In the genomic region with DNA sequence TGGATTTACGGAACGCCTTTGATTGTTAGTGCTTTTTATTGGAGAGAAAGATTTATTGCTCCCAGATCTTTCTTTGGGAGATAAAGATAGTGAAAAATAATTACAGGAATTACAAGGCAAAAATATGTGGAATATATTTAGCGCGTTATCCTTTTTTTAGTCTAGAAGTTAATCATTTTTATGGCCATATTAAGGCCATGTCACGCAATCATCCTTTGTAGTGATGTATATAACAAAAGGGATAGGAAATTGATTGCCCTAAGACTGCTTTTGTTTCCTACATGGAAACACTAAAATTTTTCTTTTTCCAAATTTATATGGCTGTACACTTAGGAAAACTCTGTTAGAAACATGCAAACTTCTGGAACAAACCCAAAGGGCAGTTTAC, we compare ENCODE assay signal across 9 cellular contexts. TPM values are rescaled to one million over a fixed set of nuclear protein-coding genes. Genes with fewer than 3 reads are reported as not detected.
DNase-seq lines count a peak whose midpoint lies in the region; ATAC-seq and TF ChIP-seq lines count a peak whose summit lies in the region.
"Had no signal": no experiment of that assay in that cellular context is flagged by ENCODE, and none has a peak within 500 bp of the region (broad histone marks: within the 10 kb centered on the region; RNA-seq: fewer than 3 reads in every experiment).

No MANE protein-coding gene starts in this region.

- no peaks in the 10 kb centered on the region for H3K9me2 ChIP-seq in PC-9 (ENCODE audit: insufficient read depth)

- peak overlapping the region; percentile 82 for H3K4me2 ChIP-seq in PC-9

- DNase-seq in CD8-positive, alpha-beta T cell, result no peak
- DNase-seq in PC-9 (no peak), epithelial cell of proximal tubule (ENCODE audit: low read depth) (no peak), ovary (no peak), foreskin keratinocyte (no peak), cerebellar nuclear complex (lab: John Stamatoyannopoulos, UW) (no peak), ecto neural progenitor cell (ENCODE audit: low spot score) (no peak)

- no peaks in the 10 kb centered on the region for H4K20me1 ChIP-seq in PC-9 (ENCODE audit: insufficient read depth)

- BruUV-seq in PC-9 (replicated peaks; lab: Mats Ljungman, UMichigan), result no TSS peak

- H3K4me1 ChIP-seq in CD8-positive, alpha-beta T cell (ENCODE audit: insufficient read depth, low read length), result peaks cover 9% of the 10 kb centered on the region
- H3K4me1 ChIP-seq in PC-9 (replicated peaks; ENCODE audit: insufficient read depth), result no peaks in the 10 kb centered on the region
- H3K4me1 ChIP-seq in ovary (ENCODE audit: insufficient read depth), result no peaks in the 10 kb centered on the region
- H3K4me1 ChIP-seq in foreskin keratinocyte, result peaks cover 5% of the 10 kb centered on the region

- POLR2A ChIA-PET in CD8-positive, alpha-beta T cell (lab: Charles Lee), result no interaction called here
- POLR2A ChIA-PET in PC-9 (lab: Charles Lee; ENCODE audit: unreplicated experiment), result no interaction called here

- 45 to 56% (median 53%) methylated on average over 5 of the region's 5 CpGs for WGBS in ovary, 3 donors

- H3K27ac Mint-ChIP-seq in CD8-positive, alpha-beta T cell, result no peak overlapping the region

- H3K79me2 ChIP-seq in PC-9 (ENCODE audit: low read depth), result no peaks in the 10 kb centered on the region

- no peaks in the 10 kb centered on the region for H3K27me3 ChIP-seq in CD8-positive, alpha-beta T cell (ENCODE audit: insufficient read depth, low read length)
- no peaks in the 10 kb centered on the region for H3K27me3 ChIP-seq in PC-9 (ENCODE audit: insufficient read depth, low read depth)
- no peaks in the 10 kb centered on the region for H3K27me3 ChIP-seq in ovary
- H3K27me3 ChIP-seq in foreskin keratinocyte, result no peaks in the 10 kb centered on the region

- peak overlapping the region; percentile 86 for H3K4me3 Mint-ChIP-seq in CD8-positive, alpha-beta T cell

- CTCF ChIA-PET in CD8-positive, alpha-beta T cell (lab: Charles Lee), result no interaction called here
- CTCF ChIA-PET in PC-9 (lab: Charles Lee), result no interaction called here

- H3K4me3 ChIP-seq in CD8-positive, alpha-beta T cell (ENCODE audit: low read depth, low read length), result peak overlapping the region; percentile 54
- H3K4me3 ChIP-seq in PC-9 (peak overlapping the region; percentile 76), epithelial cell of proximal tubule (ENCODE audit: low read depth, low read length) (peak overlapping the region; percentile 94), ovary (peak overlapping the region; percentile 78)
- H3K4me3 ChIP-seq: mucosa of descending colon had no signal

- ATAC-seq in CD8-positive, alpha-beta T cell, result no peak
- ATAC-seq in foreskin keratinocyte, result no peak
- no peak for ATAC-seq in GM18858 (IDR thresholded peaks at IDR 0.05; ENCODE audit: unreplicated experiment)

- peak overlapping the region; percentile 88; the same call in 1 of the 2 replicates for H2AFZ ChIP-seq in PC-9

- H3K9me3 Mint-ChIP-seq in CD8-positive, alpha-beta T cell, result no peaks in the 10 kb centered on the region

- H3K9me3 ChIP-seq in CD8-positive, alpha-beta T cell (ENCODE audit: low read length), result no peaks in the 10 kb centered on the region
- no peaks in the 10 kb centered on the region for H3K9me3 ChIP-seq in PC-9 (ENCODE audit: insufficient read depth, low read depth)
- H3K9me3 ChIP-seq in ovary, result no peaks in the 10 kb centered on the region

- no peak for TF ChIP-seq EP300 in ovary (IDR thresholded peaks at IDR 0.05)

- no peaks in the 10 kb centered on the region for H3K36me3 ChIP-seq in CD8-positive, alpha-beta T cell (ENCODE audit: insufficient read depth, low read length)
- H3K36me3 ChIP-seq in PC-9 (ENCODE audit: low read depth), result no peaks in the 10 kb centered on the region
- H3K36me3 ChIP-seq in ovary, result no peaks in the 10 kb centered on the region

- TF ChIP-seq CTCF in CD8-positive, alpha-beta T cell (IDR thresholded peaks at IDR 0.05), result no peak
- TF ChIP-seq CTCF in PC-9 (conservative IDR thresholded peaks at IDR 0.05), result no peak
- TF ChIP-seq CTCF in epithelial cell of proximal tubule (conservative IDR thresholded peaks at IDR 0.05; ENCODE audit: low read depth, low read length), result no peak
- TF ChIP-seq CTCF in ovary (IDR thresholded peaks at IDR 0.05), result no peak
- TF ChIP-seq CTCF in foreskin keratinocyte (conservative IDR thresholded peaks at IDR 0.05), result no peak

- intact Hi-C loops in CD8-positive, alpha-beta T cell (cut with DNase I, micrococcal nuclease), result loop anchor here (2.0 to 5.0 kb wide), 3 partner anchors 129 to 272 kb away; a partner anchor contains a TSS
- intact Hi-C loops in PC-9 (cut with micrococcal nuclease; ENCODE audit: unreplicated experiment) (loop anchor here (2.0 to 10.0 kb wide), 2 partner anchors 129 to 279 kb away; a partner anchor contains a TSS), ovary (cut with DNase I) (no loop called here)

- H3K36me3 Mint-ChIP-seq in CD8-positive, alpha-beta T cell, result peaks cover 2% of the 10 kb centered on the region

- no peaks in the 10 kb centered on the region for H3F3A ChIP-seq in PC-9 (ENCODE audit: insufficient read depth, low read depth)

- H3K27ac ChIP-seq in CD8-positive, alpha-beta T cell (ENCODE audit: low read depth, low read length), result no peak overlapping the region
- H3K27ac ChIP-seq in PC-9 (no peak overlapping the region), ovary (peak overlapping the region in 1 of 2 donors; percentile 96), foreskin keratinocyte (no peak overlapping the region)

- peaks cover 19% of the 10 kb centered on the region for H3K27me3 Mint-ChIP-seq in CD8-positive, alpha-beta T cell (ENCODE audit: low read depth)

- peaks cover 20% of the 10 kb centered on the region for H3K4me1 Mint-ChIP-seq in CD8-positive, alpha-beta T cell (ENCODE audit: low read depth)

- no peak for TF ChIP-seq POLR2A in ovary (IDR thresholded peaks at IDR 0.05)

RNA-seq across cellular contexts. Expression of a gene that starts 1.5 kb away (rescaled TPM):
- total RNA-seq in CD8-positive, alpha-beta T cell, result 1 to 10 TPM; 3.3 to 3.4 TPM
- total RNA-seq in PC-9 (2021), result 3.8 and 6.9 TPM in 2 replicates
- 6.9 and 20.0 TPM in 2 replicates for total RNA-seq in epithelial cell of proximal tubule
- 10 to 100 TPM; 20.2 to 41.7 (median 35.4) TPM for total RNA-seq in ovary
- polyA plus RNA-seq in ovary, result 10 to 100 TPM; 12.6 to 14.0 TPM
- total RNA-seq in foreskin keratinocyte, result 3.9 and 6.2 TPM in 2 replicates
- polyA plus RNA-seq in foreskin keratinocyte, result 0.76 and 1.4 TPM in 2 replicates

Comparison
In these comparisons a context has a peak if more than half of its experiments do, and no peak if none do; other contexts are left out.
1. intact Hi-C loops: an anchor here in CD8-positive, alpha-beta T cell (2.0 to 5.0 kb wide) and PC-9 (2.0 to 10.0 kb wide); none called in ovary.